In genomic region chr5:73897886-73898285, GRCh38 we compare ENCODE assay signal across 22 cellular contexts.
DNase-seq lines count a peak whose midpoint lies in the region; ATAC-seq and TF ChIP-seq lines count a peak whose summit lies in the region.
"Had no signal": no experiment of that assay in that cellular context is flagged by ENCODE, and none has a peak within 500 bp of the region (broad histone marks: within the 10 kb centered on the region; RNA-seq: fewer than 3 reads in every experiment).

No MANE protein-coding gene starts in this region.

- H3K9me3 ChIP-seq in BE2C (no peaks in the 10 kb centered on the region), heart left ventricle (no peaks in the 10 kb centered on the region), hepatocyte (ENCODE audit: low read depth) (no peaks in the 10 kb centered on the region)
- H3K9me3 ChIP-seq: Caco-2, MG63, SK-N-SH had no signal

- peaks cover 37% of the 10 kb centered on the region for H3K36me3 ChIP-seq in BE2C
- peaks cover 0 to 4% (median 0%) of the 10 kb centered on the region in 9 donors for H3K36me3 ChIP-seq in heart left ventricle
- no peaks in the 10 kb centered on the region for H3K36me3 ChIP-seq in hepatocyte (replicated peaks; ENCODE audit: insufficient read depth, low read depth)

- TF ChIP-seq CTCF in BE2C (IDR thresholded peaks at IDR 0.05; ENCODE audit: low read depth, low read length) (no peak), heart left ventricle (IDR thresholded peaks at IDR 0.05) (no peak), hepatocyte (IDR thresholded peaks at IDR 0.05; ENCODE audit: poor library complexity) (no peak)

- H3K79me2 ChIP-seq in hepatocyte = no peaks in the 10 kb centered on the region

- H3K9me2 ChIP-seq in hepatocyte (replicated peaks; ENCODE audit: insufficient read depth) = no peaks in the 10 kb centered on the region
- H3K9me2 ChIP-seq: SK-N-SH had no signal

- 47 to 56% (median 52%) methylated on average over 5 of the region's 5 CpGs for WGBS in heart left ventricle, 4 donors
- WGBS in hepatocyte (ENCODE audit: low lambda C conversion rate, missing lambda C conversion rate) = 83% methylated on average over 5 of the region's 5 CpGs

- no peak for TF ChIP-seq POLR2A in heart left ventricle (IDR thresholded peaks at IDR 0.05)

- H4K20me1 ChIP-seq in hepatocyte (ENCODE audit: insufficient read depth, poor library complexity, severe bottlenecking) = no peaks in the 10 kb centered on the region

- DNase-seq in BE2C (peak; percentile 76), NCI-H446 treated with DMSO at 0.1 percent for 48 hours (lab: John Stamatoyannopoulos, UW) (peak; percentile 73), heart left ventricle (peak; percentile 79 to 82 (median 80)), skeletal muscle cell (ENCODE audit: low read depth) (peak; percentile 27), hepatocyte (ENCODE audit: low spot score) (no peak), NCI-H2171 (lab: John Stamatoyannopoulos, UW) (no peak)
- DNase-seq: AML-193; Caco-2; CD8-positive, alpha-beta T cell; H9; MG63; NCI-H1105 treated with DMSO at 0.1 percent for 48 hours; NCI-H146; NCI-H1930; NCI-H510A; NCI-H69; SK-N-SH had no signal

- H3K4me1 ChIP-seq in BE2C (peaks cover 16% of the 10 kb centered on the region), heart left ventricle (peaks cover 0 to 29% (median 5%) of the 10 kb centered on the region in 12 donors), hepatocyte (ENCODE audit: insufficient read depth) (peaks cover 4% of the 10 kb centered on the region)
- H3K4me1 ChIP-seq: Caco-2 had no signal

- peak; percentile 64 to 89 (median 82) for ATAC-seq in heart left ventricle
- no peak for ATAC-seq in GM21619 (IDR thresholded peaks at IDR 0.05; ENCODE audit: unreplicated experiment)
- ATAC-seq: CD8-positive, alpha-beta T cell; GM23338; K562; Panc1 had no signal

- H2AFZ ChIP-seq in hepatocyte = no peak overlapping the region
- H2AFZ ChIP-seq: GM23338 had no signal

- H3K27ac ChIP-seq in heart left ventricle (peak overlapping the region in 9 of 12 donors; percentile 4 to 59 (median 30)), hepatocyte (no peak overlapping the region)
- H3K27ac ChIP-seq: C4-2B had no signal

- H3K4me3 ChIP-seq in BE2C (ENCODE audit: low read depth, low read length) = no peak overlapping the region
- H3K4me3 ChIP-seq in heart left ventricle = no peak overlapping the region
- H3K4me3 ChIP-seq in skeletal muscle cell (ENCODE audit: low read depth, low read length) = no peak overlapping the region
- no peak overlapping the region for H3K4me3 ChIP-seq in hepatocyte
- H3K4me3 ChIP-seq: GM23338, K562, MG63 had no signal

- H3K4me2 ChIP-seq in hepatocyte = no peak overlapping the region
- H3K4me2 ChIP-seq: GM23338, SK-N-SH had no signal

- H3K27me3 ChIP-seq in BE2C (no peaks in the 10 kb centered on the region), heart left ventricle (no peaks in the 10 kb centered on the region), hepatocyte (no peaks in the 10 kb centered on the region)
- H3K27me3 ChIP-seq: MG63 had no signal

- intact Hi-C loops in heart left ventricle (cut with DNase I) = loop anchor here in 1 of 10 donors (5.0 kb wide), 1 partner anchor 36 kb away; no protein-coding TSS in a partner anchor

Comparison
In these comparisons a context has a peak if more than half of its experiments do, and no peak if none do; other contexts are left out.
1. DNase-seq: peak in BE2C (single experiment), NCI-H446 treated with DMSO at 0.1 percent for 48 hours (single experiment), heart left ventricle (5 of 5) and skeletal muscle cell (single experiment); none in hepatocyte (single experiment) and NCI-H2171 (single experiment).